In the genomic region with DNA sequence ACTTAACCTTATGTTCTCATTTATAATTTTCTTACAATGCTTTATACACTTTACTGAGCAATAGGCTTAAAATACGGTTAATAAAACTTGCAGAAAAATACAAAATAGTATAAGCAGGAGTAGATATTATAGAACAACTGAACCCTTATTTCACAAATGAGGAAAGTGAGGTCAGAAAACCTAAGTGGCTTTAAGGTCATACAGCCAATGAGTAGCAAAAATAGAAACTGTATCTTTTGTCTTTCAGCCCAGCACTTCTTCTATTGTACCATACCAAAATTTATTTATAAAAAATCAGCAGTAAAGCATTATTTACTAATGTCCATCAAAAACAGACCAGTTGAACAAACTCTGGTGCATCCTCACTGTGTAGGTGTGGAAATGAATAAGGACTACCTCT, we compare ENCODE assay signal across 33 cellular contexts.
"Had no signal": no experiment of that assay in that cellular context is flagged by ENCODE, and none has a peak within 500 bp of the region (broad histone marks: within the 10 kb centered on the region; RNA-seq: fewer than 3 reads in every experiment).

No MANE protein-coding gene starts in this region.

- H3K27me3 ChIP-seq: adrenal gland, body of pancreas, brain microvascular endothelial cell, breast epithelium had no signal

- H3K9me3 ChIP-seq: adrenal gland, body of pancreas, breast epithelium had no signal

- H3K36me3 ChIP-seq: adrenal gland, breast epithelium had no signal

- DNase-seq: activated B cell treated with CpG ODN at 0.5 μM for 24 hours; activated CD4-positive, alpha-beta memory T cell treated with anti-CD3 and anti-CD28 coated beads for 36 hours; activated CD4-positive, alpha-beta T cell treated with anti-CD3 and anti-CD28 coated beads for 4 hours; activated CD4-positive, alpha-beta T cell treated with anti-CD3 and anti-CD28 coated beads, Interleukin-2, amount 10 ng/mL, durations not matched to agents 24 days and 14 days; activated CD4-positive, alpha-beta T cell treated with anti-CD3 and anti-CD28 coated beads, Interleukin-2, amount 50 U/mL, for 1 hour; activated CD4-positive, alpha-beta T cell treated with anti-CD3 and anti-CD28 coated beads, Interleukin-2, amount 50 U/mL, for 4 hours; activated CD4-positive, CD25-positive, alpha-beta regulatory T cell treated with anti-CD3 and anti-CD28 coated beads, Interleukin-2, amount 50 U/mL, for 72 hours; activated CD8-positive, alpha-beta memory T cell treated with anti-CD3 and anti-CD28 coated beads, Interleukin-2, amount 50 U/mL, for 4 hours; activated CD8-positive, alpha-beta T cell treated with anti-CD3 and anti-CD28 coated beads for 36 hours; activated effector memory CD4-positive, alpha-beta T cell treated with anti-CD3 and anti-CD28 coated beads, Interleukin-2, amount 50 U/mL, for 16 hours; activated gamma-delta T cell treated with Interleukin-2 at 50 U/mL for 16 hours; activated naive CD4-positive, alpha-beta T cell; activated naive CD4-positive, alpha-beta T cell treated with anti-CD3 and anti-CD28 coated beads for 36 hours; activated naive CD4-positive, alpha-beta T cell treated with anti-CD3 and anti-CD28 coated beads, Interleukin-2, amount 50 U/mL, for 16 hours; activated naive CD8-positive, alpha-beta T cell treated with anti-CD3 and anti-CD28 coated beads for 36 hours; activated T-cell treated with anti-CD3 and anti-CD28 coated beads for 4 hours; activated T-cell treated with anti-CD3 and anti-CD28 coated beads, Interleukin-2, amount 50 U/mL, for 1 hour; activated T-cell treated with anti-CD3 and anti-CD28 coated beads, Interleukin-2, amount 50 U/mL, for 4 hours; activated T-cell treated with anti-CD3 and anti-CD28 coated beads, Interleukin-2, amount 50 U/mL, for 72 hours; amniotic stem cell; aorta; body of pancreas; brain microvascular endothelial cell; caudate nucleus; SW 1271; T-helper 1 cell; T-helper 2 cell; T-helper 9 cell had no signal

- H3K27ac ChIP-seq: adrenal gland, body of pancreas, brain microvascular endothelial cell, breast epithelium, VCaP had no signal

- H3K4me3 ChIP-seq: adrenal gland, body of pancreas, breast epithelium had no signal

- H3K4me1 ChIP-seq: breast epithelium had no signal

- ATAC-seq: activated CD8-positive, alpha-beta T cell treated with anti-CD3 and anti-CD28 coated beads for 36 hours; activated naive CD4-positive, alpha-beta T cell treated with anti-CD3 and anti-CD28 coated beads, Interleukin-2, amount 50 U/mL, for 72 hours; activated T-cell treated with anti-CD3 and anti-CD28 coated beads, Interleukin-2, amount 50 U/mL, for 4 hours; activated T-cell treated with anti-CD3 and anti-CD28 coated beads, Interleukin-2, amount 50 U/mL, for 72 hours; activated T-helper 17 cell treated with anti-CD3 and anti-CD28 coated beads, Interleukin-2, amount 50 U/mL, for 72 hours; body of pancreas had no signal
